ENCODE assay signal across 1 cellular context in the genomic region with DNA sequence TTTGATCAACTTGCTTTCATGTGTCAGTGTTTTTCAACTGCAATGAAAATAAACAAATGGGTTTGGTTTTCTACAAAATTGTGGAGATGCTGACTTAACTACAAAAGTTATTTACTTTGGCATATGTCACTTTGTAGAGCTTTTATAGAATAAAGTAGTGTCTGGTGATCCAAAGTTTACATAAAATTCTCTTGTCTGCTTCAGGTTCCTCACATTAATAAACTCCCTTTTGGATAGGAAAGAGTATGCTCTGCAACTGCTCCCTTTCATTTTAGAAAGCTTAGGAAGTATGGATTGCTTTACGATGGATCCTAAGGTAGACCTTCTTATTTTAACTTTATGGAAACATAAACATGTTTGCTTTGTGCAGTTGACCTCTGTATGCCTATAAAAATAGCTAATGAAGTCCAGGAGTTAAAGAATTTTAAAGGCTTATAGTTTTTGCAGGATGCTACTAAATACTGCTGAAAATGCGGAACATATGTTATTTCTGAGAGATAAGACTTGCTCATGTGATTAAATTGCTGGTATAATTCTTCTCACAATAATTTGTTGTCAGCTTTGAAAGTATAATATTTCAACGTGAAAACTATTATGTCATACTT.
TF ChIP-seq lines count a peak whose summit lies in the region.

No MANE protein-coding gene starts in this region.

TF ChIP-seq in SK-N-SH treated with all-trans-retinoic acid at 6 μM for 48 hours, 23 proteins besides CTCF, POLR2A, EP300 and RAD21 (continued from another document):
- TF ChIP-seq, protein P1, sequence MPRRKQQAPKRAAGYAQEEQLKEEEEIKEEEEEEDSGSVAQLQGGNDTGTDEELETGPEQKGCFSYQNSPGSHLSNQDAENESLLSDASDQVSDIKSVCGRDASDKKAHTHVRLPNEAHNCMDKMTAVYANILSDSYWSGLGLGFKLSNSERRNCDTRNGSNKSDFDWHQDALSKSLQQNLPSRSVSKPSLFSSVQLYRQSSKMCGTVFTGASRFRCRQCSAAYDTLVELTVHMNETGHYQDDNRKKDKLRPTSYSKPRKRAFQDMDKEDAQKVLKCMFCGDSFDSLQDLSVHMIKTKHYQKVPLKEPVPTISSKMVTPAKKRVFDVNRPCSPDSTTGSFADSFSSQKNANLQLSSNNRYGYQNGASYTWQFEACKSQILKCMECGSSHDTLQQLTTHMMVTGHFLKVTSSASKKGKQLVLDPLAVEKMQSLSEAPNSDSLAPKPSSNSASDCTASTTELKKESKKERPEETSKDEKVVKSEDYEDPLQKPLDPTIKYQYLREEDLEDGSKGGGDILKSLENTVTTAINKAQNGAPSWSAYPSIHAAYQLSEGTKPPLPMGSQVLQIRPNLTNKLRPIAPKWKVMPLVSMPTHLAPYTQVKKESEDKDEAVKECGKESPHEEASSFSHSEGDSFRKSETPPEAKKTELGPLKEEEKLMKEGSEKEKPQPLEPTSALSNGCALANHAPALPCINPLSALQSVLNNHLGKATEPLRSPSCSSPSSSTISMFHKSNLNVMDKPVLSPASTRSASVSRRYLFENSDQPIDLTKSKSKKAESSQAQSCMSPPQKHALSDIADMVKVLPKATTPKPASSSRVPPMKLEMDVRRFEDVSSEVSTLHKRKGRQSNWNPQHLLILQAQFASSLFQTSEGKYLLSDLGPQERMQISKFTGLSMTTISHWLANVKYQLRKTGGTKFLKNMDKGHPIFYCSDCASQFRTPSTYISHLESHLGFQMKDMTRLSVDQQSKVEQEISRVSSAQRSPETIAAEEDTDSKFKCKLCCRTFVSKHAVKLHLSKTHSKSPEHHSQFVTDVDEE (CRISPR knock-in tag; IDR thresholded peaks at IDR 0.05), result no peak; the same call in 1 of the 2 replicates
- no peak for TF ChIP-seq ZNF8 (CRISPR knock-in tag; IDR thresholded peaks at IDR 0.05)
